In the genomic region with DNA sequence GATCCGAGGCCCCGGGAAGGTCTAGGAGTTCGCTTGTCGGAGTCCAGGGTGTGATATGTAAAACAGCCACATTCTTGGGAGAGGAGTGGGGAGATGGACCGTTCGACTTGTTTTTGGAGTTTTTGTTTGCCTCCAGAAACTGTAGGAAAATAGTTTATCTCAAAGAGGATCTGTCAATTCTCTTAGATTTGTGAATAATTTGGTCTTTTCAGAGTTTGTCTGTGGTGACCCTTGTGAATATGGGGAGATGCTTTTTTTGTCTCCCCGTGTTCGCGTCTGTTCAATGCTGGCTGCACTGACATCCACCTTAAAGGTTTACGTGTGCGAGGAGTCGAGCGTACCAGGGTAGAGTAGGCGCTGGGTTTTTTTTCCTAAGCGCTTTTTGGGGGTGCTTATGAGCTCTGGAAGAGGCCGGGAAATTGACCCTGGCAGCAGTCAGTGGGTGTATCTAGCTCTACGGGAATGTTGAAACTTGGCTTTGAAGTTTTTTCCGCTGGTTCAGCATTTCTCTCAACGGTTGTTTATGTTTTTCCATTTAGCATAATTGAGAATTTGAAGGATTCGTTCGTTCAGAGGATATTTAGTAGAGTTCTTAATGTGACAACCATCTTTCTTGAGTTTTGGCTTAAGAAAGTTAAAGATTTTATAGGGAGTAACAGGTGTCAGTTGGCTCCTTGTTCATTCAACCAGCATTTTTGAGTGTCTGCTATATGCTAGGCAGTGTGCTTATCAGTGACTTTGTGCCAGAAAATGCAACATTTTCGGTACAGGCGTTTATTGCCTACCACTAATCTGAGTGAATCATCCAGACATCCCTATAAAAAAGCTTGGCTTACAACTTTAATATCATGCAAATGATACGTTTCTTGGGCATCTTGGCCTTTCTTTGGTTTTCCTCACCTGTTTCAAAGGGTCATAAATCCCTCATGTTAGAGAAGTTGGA, we compare ENCODE assay signal across 8 cellular contexts. TPM values are rescaled to one million over a fixed set of nuclear protein-coding genes. Genes with fewer than 3 reads are reported as not detected.
A peak's percentile ranks its signal among the peaks of the same experiment; 100 is the strongest.
DNase-seq lines count a peak whose midpoint lies in the region; ATAC-seq lines count a peak whose summit lies in the region.

No MANE protein-coding gene starts in this region.

- H3K27ac Mint-ChIP-seq in activated naive CD8-positive, alpha-beta T cell treated with anti-CD3 and anti-CD28 coated beads for 36 hours, result peak overlapping the region; percentile 99
- H3K27ac Mint-ChIP-seq in stimulated activated naive B cell treated with anti-CD40 and anti-IgM and Interleukin-4, amounts not matched to agents 10 μg/mL and 1 μg/mL and 100 μg/mL, for 72 hours, result peak overlapping the region; percentile 100

- peak; percentile 29 for DNase-seq in stimulated activated CD4-positive, alpha-beta T cell treated with anti-CD3 and anti-CD28 coated beads, Interleukin-15, amount 100 ng/mL, for 24 hours
- no peak for DNase-seq in stimulated activated CD4-positive, alpha-beta T cell treated with anti-CD3 and anti-CD28 coated beads, Interleukin-1b, Interleukin-23, amount 100 ng/mL, for 48 hours
- no peak for DNase-seq in activated naive CD8-positive, alpha-beta T cell treated with anti-CD3 and anti-CD28 coated beads for 36 hours
- no peak for DNase-seq in stimulated activated naive B cell treated with anti-CD40 and anti-IgM and Interleukin-4, amounts not matched to agents 10 μg/mL and 1 μg/mL and 100 μg/mL, for 72 hours
- no peak for DNase-seq in foreskin melanocyte
- no peak for DNase-seq in NK-92 (lab: John Stamatoyannopoulos, UW; ENCODE audit: unreplicated experiment)

- H3K36me3 Mint-ChIP-seq in activated naive CD8-positive, alpha-beta T cell treated with anti-CD3 and anti-CD28 coated beads for 36 hours, result peaks cover 40% of the 10 kb centered on the region
- peaks cover 26 to 33% of the 10 kb centered on the region in 2 donors for H3K36me3 Mint-ChIP-seq in stimulated activated naive B cell treated with anti-CD40 and anti-IgM and Interleukin-4, amounts not matched to agents 10 μg/mL and 1 μg/mL and 100 μg/mL, for 72 hours

- peaks cover 8% of the 10 kb centered on the region for H3K4me1 ChIP-seq in iPS-15b (ENCODE audit: control insufficient read depth, insufficient read depth, low read length)

- H3K9me3 Mint-ChIP-seq in activated naive CD8-positive, alpha-beta T cell treated with anti-CD3 and anti-CD28 coated beads for 36 hours, result no peaks in the 10 kb centered on the region
- H3K9me3 Mint-ChIP-seq in stimulated activated naive B cell treated with anti-CD40 and anti-IgM and Interleukin-4, amounts not matched to agents 10 μg/mL and 1 μg/mL and 100 μg/mL, for 72 hours, result no peaks in the 10 kb centered on the region

- peak overlapping the region; percentile 94 for H3K4me3 Mint-ChIP-seq in activated naive CD8-positive, alpha-beta T cell treated with anti-CD3 and anti-CD28 coated beads for 36 hours
- H3K4me3 Mint-ChIP-seq in stimulated activated naive B cell treated with anti-CD40 and anti-IgM and Interleukin-4, amounts not matched to agents 10 μg/mL and 1 μg/mL and 100 μg/mL, for 72 hours, result peak overlapping the region; percentile 97

- H3K27me3 ChIP-seq in iPS-15b (ENCODE audit: control insufficient read depth, insufficient read depth, low read length), result no peaks in the 10 kb centered on the region

- no peaks in the 10 kb centered on the region for H3K9me3 ChIP-seq in iPS-15b (ENCODE audit: control insufficient read depth, insufficient read depth, low read length)

- H3K4me1 Mint-ChIP-seq in activated naive CD8-positive, alpha-beta T cell treated with anti-CD3 and anti-CD28 coated beads for 36 hours, result peaks cover 41% of the 10 kb centered on the region
- peaks cover 24 to 55% of the 10 kb centered on the region in 2 donors for H3K4me1 Mint-ChIP-seq in stimulated activated naive B cell treated with anti-CD40 and anti-IgM and Interleukin-4, amounts not matched to agents 10 μg/mL and 1 μg/mL and 100 μg/mL, for 72 hours

- H3K4me3 ChIP-seq in iPS-15b (ENCODE audit: low read depth, low read length), result peak overlapping the region; percentile 74

- peak overlapping the region; percentile 84 for H3K9ac ChIP-seq in iPS-15b (ENCODE audit: low read depth, low read length)

- no peak for ATAC-seq in stimulated activated naive B cell treated with anti-CD40 and anti-IgM and Interleukin-4, amounts not matched to agents 10 μg/mL and 1 μg/mL and 100 μg/mL, for 72 hours (replicated peaks)
- no peak for ATAC-seq in GM18519 (IDR thresholded peaks at IDR 0.05; ENCODE audit: low FRiP score, unreplicated experiment)

- no peaks in the 10 kb centered on the region for H3K36me3 ChIP-seq in iPS-15b (ENCODE audit: control insufficient read depth, insufficient read depth, low read length)

- H3K27me3 Mint-ChIP-seq in activated naive CD8-positive, alpha-beta T cell treated with anti-CD3 and anti-CD28 coated beads for 36 hours, result no peaks in the 10 kb centered on the region
- no peaks in the 10 kb centered on the region for H3K27me3 Mint-ChIP-seq in stimulated activated naive B cell treated with anti-CD40 and anti-IgM and Interleukin-4, amounts not matched to agents 10 μg/mL and 1 μg/mL and 100 μg/mL, for 72 hours

RNA-seq across cellular contexts. Expression of gene SZRD1, which starts 1.2 kb away (rescaled TPM):
- total RNA-seq in activated naive CD8-positive, alpha-beta T cell treated with anti-CD3 and anti-CD28 coated beads for 36 hours, result 100 to 1,000 TPM; 190 to 196 TPM

RNA-seq across cellular contexts. Expression of gene FBXO42, which starts 16.0 kb away (rescaled TPM):
- 10 to 100 TPM; 14.6 to 17.7 TPM for total RNA-seq in activated naive CD8-positive, alpha-beta T cell treated with anti-CD3 and anti-CD28 coated beads for 36 hours
